ENCODE assay signal across 19 cellular contexts in the genomic region with DNA sequence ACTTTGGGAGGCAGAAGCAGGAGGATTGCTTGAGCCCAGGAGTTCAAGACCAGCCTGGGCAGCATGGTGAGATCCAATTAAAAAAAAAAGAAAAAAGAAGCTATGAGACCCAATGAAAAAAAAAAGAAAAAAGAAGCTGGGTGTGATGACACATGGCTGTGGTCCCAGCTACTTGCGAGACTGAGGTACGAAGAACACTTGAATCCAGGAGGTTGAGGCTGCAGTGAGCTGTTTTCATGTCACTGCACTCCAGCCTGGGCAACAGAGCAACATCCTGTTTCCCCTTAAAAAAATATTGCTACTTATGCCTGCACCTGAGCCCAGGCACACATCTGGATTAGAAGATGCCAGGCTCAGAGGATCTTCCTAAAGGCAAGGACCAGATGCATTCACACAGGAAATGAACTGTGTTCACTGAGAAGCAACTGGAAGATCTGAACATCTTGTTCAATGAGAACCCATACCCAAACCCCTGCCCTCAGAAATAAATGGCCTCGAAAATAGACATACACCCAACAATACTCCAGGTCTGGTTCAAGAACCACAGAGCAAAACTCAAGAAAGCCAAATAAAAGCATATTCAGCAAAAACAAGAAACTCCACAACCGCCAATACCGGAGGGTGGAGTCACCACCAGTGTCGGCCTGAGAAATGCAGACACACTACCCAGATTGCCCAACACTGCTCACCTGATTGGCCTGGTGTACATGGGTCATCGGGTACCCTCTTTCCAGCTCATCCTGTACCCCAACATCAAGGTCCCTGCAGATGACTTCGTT. TPM values are rescaled to one million over a fixed set of nuclear protein-coding genes. Genes with fewer than 3 reads are reported as not detected.
DNase-seq lines count a peak whose midpoint lies in the region; ATAC-seq and TF ChIP-seq lines count a peak whose summit lies in the region.
"Had no signal": no experiment of that assay in that cellular context is flagged by ENCODE, and none has a peak within 500 bp of the region (broad histone marks: within the 10 kb centered on the region; RNA-seq: fewer than 3 reads in every experiment).

No MANE protein-coding gene starts in this region.

- POLR2A ChIA-PET in activated CD8-positive, alpha-beta T cell treated with anti-CD3 and anti-CD28 coated beads for 36 hours (lab: Charles Lee): no interaction called here
- POLR2A ChIA-PET in activated CD8-positive, alpha-beta T cell treated with anti-CD3 and anti-CD28 coated beads, Interleukin-2, amount 10 ng/mL, durations not matched to agents 7 days and 5 days (lab: Charles Lee): no interaction called here

- H3K4me3 Mint-ChIP-seq in activated CD8-positive, alpha-beta T cell treated with anti-CD3 and anti-CD28 coated beads for 36 hours: no peak overlapping the region
- H3K4me3 Mint-ChIP-seq in activated CD8-positive, alpha-beta T cell treated with anti-CD3 and anti-CD28 coated beads, Interleukin-2, amount 10 ng/mL, durations not matched to agents 7 days and 5 days: no peak overlapping the region
- peak overlapping the region in 1 of 2 donors; percentile 27 for H3K4me3 Mint-ChIP-seq in effector memory CD8-positive, alpha-beta T cell
- peak overlapping the region; percentile 74 for H3K4me3 Mint-ChIP-seq in natural killer cell
- H3K4me3 Mint-ChIP-seq in activated T-cell treated with anti-CD3 and anti-CD28 coated beads, Interleukin-2, amount 50 U/mL, for 4 hours: no peak overlapping the region
- H3K4me3 Mint-ChIP-seq: CD8-positive, alpha-beta T cell had no signal

- DNase-seq in activated CD8-positive, alpha-beta T cell treated with anti-CD3 and anti-CD28 coated beads for 36 hours: no peak
- DNase-seq in activated CD8-positive, alpha-beta T cell treated with anti-CD3 and anti-CD28 coated beads, Interleukin-2, amount 10 ng/mL, durations not matched to agents 7 days and 5 days: no peak
- peak in 2 of 3 experiments; percentile 13 to 27 for DNase-seq in effector memory CD8-positive, alpha-beta T cell
- peak; percentile 48 for DNase-seq in natural killer cell
- no peak for DNase-seq in activated T-cell treated with anti-CD3 and anti-CD28 coated beads, Interleukin-2, amount 50 U/mL, for 4 hours
- no peak for DNase-seq in NK-92 (lab: John Stamatoyannopoulos, UW; ENCODE audit: unreplicated experiment)
- DNase-seq in SHP77 treated with DMSO at 0.1 percent for 48 hours (lab: John Stamatoyannopoulos, UW): no peak
- no peak for DNase-seq in retina
- DNase-seq: 8988T; CD8-positive, alpha-beta T cell; GDM1; MG63; NCI-H1417; NCI-H187 treated with DMSO at 0.1 percent for 48 hours; NCI-H446; PC-3; SJCRH30 had no signal

- H3K4me1 Mint-ChIP-seq in activated CD8-positive, alpha-beta T cell treated with anti-CD3 and anti-CD28 coated beads for 36 hours (ENCODE audit: low read depth): peaks cover 19% of the 10 kb centered on the region
- peaks cover 22% of the 10 kb centered on the region for H3K4me1 Mint-ChIP-seq in activated CD8-positive, alpha-beta T cell treated with anti-CD3 and anti-CD28 coated beads, Interleukin-2, amount 10 ng/mL, durations not matched to agents 7 days and 5 days (ENCODE audit: low read depth)
- H3K4me1 Mint-ChIP-seq in effector memory CD8-positive, alpha-beta T cell (ENCODE audit: low read depth in 2 of 2): peaks cover 16 to 22% of the 10 kb centered on the region in 2 donors
- H3K4me1 Mint-ChIP-seq in natural killer cell: peaks cover 30 to 45% of the 10 kb centered on the region in 2 donors
- peaks cover 26% of the 10 kb centered on the region for H3K4me1 Mint-ChIP-seq in activated T-cell treated with anti-CD3 and anti-CD28 coated beads, Interleukin-2, amount 50 U/mL, for 4 hours (ENCODE audit: low read depth)

- CTCF ChIA-PET in activated CD8-positive, alpha-beta T cell treated with anti-CD3 and anti-CD28 coated beads for 36 hours (lab: Charles Lee): no interaction called here
- CTCF ChIA-PET in activated CD8-positive, alpha-beta T cell treated with anti-CD3 and anti-CD28 coated beads, Interleukin-2, amount 10 ng/mL, durations not matched to agents 7 days and 5 days (lab: Charles Lee): no interaction called here

- peaks cover 4% of the 10 kb centered on the region for H3K27me3 Mint-ChIP-seq in activated CD8-positive, alpha-beta T cell treated with anti-CD3 and anti-CD28 coated beads for 36 hours
- H3K27me3 Mint-ChIP-seq in activated CD8-positive, alpha-beta T cell treated with anti-CD3 and anti-CD28 coated beads, Interleukin-2, amount 10 ng/mL, durations not matched to agents 7 days and 5 days (ENCODE audit: low read depth): no peaks in the 10 kb centered on the region
- H3K27me3 Mint-ChIP-seq in effector memory CD8-positive, alpha-beta T cell: no peaks in the 10 kb centered on the region
- no peaks in the 10 kb centered on the region for H3K27me3 Mint-ChIP-seq in natural killer cell (ENCODE audit: low read depth in 2 of 2)
- H3K27me3 Mint-ChIP-seq in activated T-cell treated with anti-CD3 and anti-CD28 coated beads, Interleukin-2, amount 50 U/mL, for 4 hours (ENCODE audit: low read depth): peaks cover 2% of the 10 kb centered on the region

- ATAC-seq in activated CD8-positive, alpha-beta T cell treated with anti-CD3 and anti-CD28 coated beads for 36 hours: no peak
- no peak for ATAC-seq in activated CD8-positive, alpha-beta T cell treated with anti-CD3 and anti-CD28 coated beads, Interleukin-2, amount 10 ng/mL, durations not matched to agents 7 days and 5 days
- peak; percentile 45 for ATAC-seq in effector memory CD8-positive, alpha-beta T cell (replicated peaks)
- ATAC-seq in natural killer cell: peak; percentile 74 to 78 (median 77)
- no peak for ATAC-seq in activated T-cell treated with anti-CD3 and anti-CD28 coated beads, Interleukin-2, amount 50 U/mL, for 4 hours
- ATAC-seq: CD8-positive, alpha-beta T cell; GM12878; HCT116; PC-3 had no signal

- peaks cover 26% of the 10 kb centered on the region for H3K36me3 Mint-ChIP-seq in activated CD8-positive, alpha-beta T cell treated with anti-CD3 and anti-CD28 coated beads for 36 hours (ENCODE audit: low read depth)
- peaks cover 21% of the 10 kb centered on the region for H3K36me3 Mint-ChIP-seq in activated CD8-positive, alpha-beta T cell treated with anti-CD3 and anti-CD28 coated beads, Interleukin-2, amount 10 ng/mL, durations not matched to agents 7 days and 5 days (ENCODE audit: low read depth)
- H3K36me3 Mint-ChIP-seq in effector memory CD8-positive, alpha-beta T cell (ENCODE audit: insufficient read depth): peaks cover 7% of the 10 kb centered on the region
- no peaks in the 10 kb centered on the region for H3K36me3 Mint-ChIP-seq in natural killer cell
- peaks cover 9% of the 10 kb centered on the region for H3K36me3 Mint-ChIP-seq in activated T-cell treated with anti-CD3 and anti-CD28 coated beads, Interleukin-2, amount 50 U/mL, for 4 hours (ENCODE audit: insufficient read depth)

- no peak for TF ChIP-seq CTCF in activated CD8-positive, alpha-beta T cell treated with anti-CD3 and anti-CD28 coated beads for 36 hours (IDR thresholded peaks at IDR 0.05)
- no peak for TF ChIP-seq CTCF in natural killer cell (IDR thresholded peaks at IDR 0.05)

- intact Hi-C loops in activated CD8-positive, alpha-beta T cell treated with anti-CD3 and anti-CD28 coated beads for 36 hours (cut with micrococcal nuclease): no loop called here
- intact Hi-C loops in natural killer cell (cut with micrococcal nuclease): loop anchor here (10.0 kb wide), 1 partner anchor 350 kb away; a partner anchor contains a TSS

- peaks cover 5% of the 10 kb centered on the region for H3K9me3 Mint-ChIP-seq in activated CD8-positive, alpha-beta T cell treated with anti-CD3 and anti-CD28 coated beads for 36 hours
- no peaks in the 10 kb centered on the region for H3K9me3 Mint-ChIP-seq in activated CD8-positive, alpha-beta T cell treated with anti-CD3 and anti-CD28 coated beads, Interleukin-2, amount 10 ng/mL, durations not matched to agents 7 days and 5 days (ENCODE audit: insufficient read depth)
- peaks cover 0 to 2% of the 10 kb centered on the region in 2 donors for H3K9me3 Mint-ChIP-seq in effector memory CD8-positive, alpha-beta T cell
- H3K9me3 Mint-ChIP-seq in natural killer cell: no peaks in the 10 kb centered on the region
- no peaks in the 10 kb centered on the region for H3K9me3 Mint-ChIP-seq in activated T-cell treated with anti-CD3 and anti-CD28 coated beads, Interleukin-2, amount 50 U/mL, for 4 hours
- H3K9me3 Mint-ChIP-seq: CD8-positive, alpha-beta T cell had no signal

- H3K27ac Mint-ChIP-seq in activated CD8-positive, alpha-beta T cell treated with anti-CD3 and anti-CD28 coated beads for 36 hours: peak overlapping the region; percentile 15
- H3K27ac Mint-ChIP-seq in activated CD8-positive, alpha-beta T cell treated with anti-CD3 and anti-CD28 coated beads, Interleukin-2, amount 10 ng/mL, durations not matched to agents 7 days and 5 days: no peak overlapping the region
- H3K27ac Mint-ChIP-seq in effector memory CD8-positive, alpha-beta T cell: peak overlapping the region; percentile 60 to 64
- peak overlapping the region; percentile 93 to 96 for H3K27ac Mint-ChIP-seq in natural killer cell
- H3K27ac Mint-ChIP-seq: CD8-positive, alpha-beta T cell had no signal

RNA-seq across cellular contexts. Expression of a gene that starts 4.4 kb away (rescaled TPM):
- 1 to 10 TPM; 5.4 to 6.6 TPM for total RNA-seq in activated CD8-positive, alpha-beta T cell treated with anti-CD3 and anti-CD28 coated beads for 36 hours
- total RNA-seq in activated CD8-positive, alpha-beta T cell treated with anti-CD3 and anti-CD28 coated beads, Interleukin-2, amount 10 ng/mL, durations not matched to agents 7 days and 5 days: 1 to 10 TPM; 5.4 to 7.2 TPM
- total RNA-seq in natural killer cell: 10 to 100 TPM in 2 of 3 donors, 1 to 10 TPM in 1; 8.8 to 13.5 (median 11.7) TPM
- total RNA-seq in activated T-cell treated with anti-CD3 and anti-CD28 coated beads, Interleukin-2, amount 50 U/mL, for 4 hours: 1 to 10 TPM; 4.2 to 4.8 (median 4.7) TPM

RNA-seq across cellular contexts. Expression of a gene that starts 53.5 kb away (rescaled TPM):
- 1 to 10 TPM in 1 of 2 experiments, under 1 TPM in 1; 0.92 to 1.5 TPM for total RNA-seq in activated CD8-positive, alpha-beta T cell treated with anti-CD3 and anti-CD28 coated beads for 36 hours
- 1 to 10 TPM in 1 of 2 experiments, under 1 TPM in 1; 0.39 to 1.1 TPM for total RNA-seq in activated CD8-positive, alpha-beta T cell treated with anti-CD3 and anti-CD28 coated beads, Interleukin-2, amount 10 ng/mL, durations not matched to agents 7 days and 5 days
- total RNA-seq in natural killer cell: 1 to 10 TPM; 2.6 to 6.6 (median 2.9) TPM
- total RNA-seq in activated T-cell treated with anti-CD3 and anti-CD28 coated beads, Interleukin-2, amount 50 U/mL, for 4 hours: 1 to 10 TPM in 2 of 3 donors, under 1 TPM in 1; 0.95 to 1.4 (median 1.1) TPM
- total RNA-seq: SJCRH30 had no signal

Comparison
In these comparisons a context has a peak if more than half of its experiments do, and no peak if none do; other contexts are left out.
1. ATAC-seq: peak in effector memory CD8-positive, alpha-beta T cell (single experiment) and natural killer cell (3 of 3); none in activated CD8-positive, alpha-beta T cell treated with anti-CD3 and anti-CD28 coated beads for 36 hours (single experiment), activated CD8-positive, alpha-beta T cell treated with anti-CD3 and anti-CD28 coated beads, Interleukin-2, amount 10 ng/mL, durations not matched to agents 7 days and 5 days (single experiment) and activated T-cell treated with anti-CD3 and anti-CD28 coated beads, Interleukin-2, amount 50 U/mL, for 4 hours (0 of 2).
2. DNase-seq: peak in effector memory CD8-positive, alpha-beta T cell (2 of 3) and natural killer cell (single experiment); none in activated CD8-positive, alpha-beta T cell treated with anti-CD3 and anti-CD28 coated beads for 36 hours (single experiment), activated CD8-positive, alpha-beta T cell treated with anti-CD3 and anti-CD28 coated beads, Interleukin-2, amount 10 ng/mL, durations not matched to agents 7 days and 5 days (single experiment), activated T-cell treated with anti-CD3 and anti-CD28 coated beads, Interleukin-2, amount 50 U/mL, for 4 hours (single experiment), NK-92 (single experiment), SHP77 treated with DMSO at 0.1 percent for 48 hours (single experiment) and retina (single experiment).